10 cellular contexts compared by ENCODE assay signal in genomic region chr17:28937044-28937729, GRCh38. TPM values are rescaled to one million over a fixed set of nuclear protein-coding genes. Genes with fewer than 3 reads are reported as not detected.
A peak's percentile ranks its signal among the peaks of the same experiment; 100 is the strongest.
DNase-seq lines count a peak whose midpoint lies in the region; ATAC-seq lines count a peak whose summit lies in the region.
"Had no signal": no experiment of that assay in that cellular context is flagged by ENCODE, and none has a peak within 500 bp of the region (broad histone marks: within the 10 kb centered on the region; RNA-seq: fewer than 3 reads in every experiment).

No MANE protein-coding gene starts in this region.

- no peak overlapping the region for H3K9ac ChIP-seq in skeletal muscle tissue (ENCODE audit: low read depth in 1 of 3, low read length in 3 of 3)

- ATAC-seq in GM19395 (IDR thresholded peaks at IDR 0.05; ENCODE audit: unreplicated experiment) (no peak), HG02884 (IDR thresholded peaks at IDR 0.05; ENCODE audit: unreplicated experiment) (no peak)

- H3K4me3 ChIP-seq in skeletal muscle tissue (ENCODE audit: low read length in 3 of 3): no peak overlapping the region
- H3K4me3 ChIP-seq: uterus had no signal

- H3K9me3 ChIP-seq in skeletal muscle tissue (ENCODE audit: control insufficient read depth in 3 of 3, low read length in 3 of 3): no peaks in the 10 kb centered on the region
- H3K9me3 ChIP-seq: uterus had no signal

- H3K27me3 ChIP-seq in skeletal muscle tissue (ENCODE audit: control insufficient read depth in 3 of 3, insufficient read depth in 3 of 3, low read length in 3 of 3): no peaks in the 10 kb centered on the region
- H3K27me3 ChIP-seq: uterus had no signal

- DNase-seq in HT-29 (ENCODE audit: low spot score): peak; percentile 43
- DNase-seq in inferior parietal cortex (ENCODE audit: extremely low spot score): peak; percentile 78
- no peak for DNase-seq in stimulated activated naive CD4-positive, alpha-beta T cell (lab: John Stamatoyannopoulos, UW)
- DNase-seq in COLO829 (ENCODE audit: low spot score): no peak
- DNase-seq: activated T-cell treated with anti-CD3 and anti-CD28 coated beads, Interleukin-2, amount 50 U/mL, for 48 hours; uterus had no signal

- H3K27ac ChIP-seq in angular gyrus (ENCODE audit: low read depth, low read length) (peak overlapping the region; percentile 91), skeletal muscle tissue (ENCODE audit: low read depth, low read length) (peak overlapping the region; percentile 16)
- H3K27ac ChIP-seq: uterus had no signal

- H3K4me1 ChIP-seq in skeletal muscle tissue (ENCODE audit: control insufficient read depth in 3 of 3, insufficient read depth in 3 of 3, low read length in 3 of 3): peaks cover 51 to 65% (median 55%) of the 10 kb centered on the region in 3 donors

- peaks cover 0 to 2% (median 0%) of the 10 kb centered on the region in 3 donors for H3K36me3 ChIP-seq in skeletal muscle tissue (ENCODE audit: control insufficient read depth in 3 of 3, insufficient read depth in 3 of 3, low read length in 3 of 3)
- H3K36me3 ChIP-seq: uterus had no signal

RNA-seq across cellular contexts. Expression of gene PHF12, which starts 14.1 kb away (rescaled TPM):
- total RNA-seq in HT-29 (2014; rRNA removed; shearing (Covaris generic)): 32.0 and 34.7 TPM in 2 replicates
- total RNA-seq in skeletal muscle tissue: 8.9 TPM

RNA-seq across cellular contexts. Expression of gene DHRS13, which starts 34.3 kb away (rescaled TPM):
- 15.2 and 17.6 TPM in 2 replicates for total RNA-seq in HT-29 (2014; rRNA removed; shearing (Covaris generic))
- 5.7 TPM for total RNA-seq in skeletal muscle tissue

RNA-seq across cellular contexts. Expression of gene FLOT2, which starts 39.7 kb away (rescaled TPM):
- 49.7 and 55.6 TPM in 2 replicates for total RNA-seq in HT-29 (2014; rRNA removed; shearing (Covaris generic))
- 25.6 TPM for total RNA-seq in skeletal muscle tissue

Comparison
In these comparisons a context has a peak if more than half of its experiments do, and no peak if none do; other contexts are left out.
1. DNase-seq: peak in HT-29 (single experiment) and inferior parietal cortex (single experiment); none in stimulated activated naive CD4-positive, alpha-beta T cell (0 of 6) and COLO829 (single experiment).